In the genomic region with DNA sequence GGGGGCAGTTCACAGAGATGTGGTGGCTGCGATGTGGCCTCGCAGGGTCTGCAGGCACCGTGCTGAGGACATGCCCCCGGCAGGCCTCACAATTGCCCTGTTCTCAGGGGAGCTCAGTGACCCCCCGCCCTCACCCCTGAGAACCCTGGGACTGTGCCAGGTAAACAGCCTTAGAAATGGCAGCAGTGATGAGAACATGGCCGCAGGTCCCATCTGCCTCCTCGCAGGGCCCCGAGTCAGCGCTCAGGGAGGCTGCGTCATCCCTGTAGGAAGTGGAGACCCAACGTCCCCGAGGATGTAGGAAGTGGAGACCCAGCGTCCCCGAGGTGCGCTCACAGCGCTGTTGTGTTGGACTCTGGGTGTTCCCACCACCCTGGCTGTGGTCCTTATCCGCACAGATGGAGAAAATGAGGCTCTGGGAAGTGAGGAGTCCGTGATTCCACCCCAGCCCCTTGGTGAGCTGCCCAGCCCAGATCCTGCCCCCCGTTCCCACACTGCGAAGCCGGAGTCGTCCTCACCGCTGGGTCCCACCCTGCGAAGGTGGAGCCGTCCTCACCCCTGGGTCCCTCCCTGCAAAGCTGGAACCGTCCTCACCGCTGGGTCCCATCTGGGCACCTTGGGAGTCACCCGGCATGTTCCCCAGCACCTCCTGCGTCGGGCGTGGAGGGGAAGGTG, we compare ENCODE assay signal across 21 cellular contexts.
"Had no signal": no experiment of that assay in that cellular context is flagged by ENCODE, and none has a peak within 500 bp of the region (broad histone marks: within the 10 kb centered on the region; RNA-seq: fewer than 3 reads in every experiment).

No MANE protein-coding gene starts in this region.

- ATAC-seq: activated CD4-positive, alpha-beta T cell treated with anti-CD3 and anti-CD28 coated beads for 36 hours; effector memory CD8-positive, alpha-beta T cell had no signal

- H3K27me3 ChIP-seq: neutrophil, right atrium auricular region had no signal

- H3K4me1 Mint-ChIP-seq: activated CD4-positive, alpha-beta T cell treated with anti-CD3 and anti-CD28 coated beads for 36 hours; brain; central memory CD8-positive, alpha-beta T cell; naive B cell had no signal

- DNase-seq: activated CD4-positive, alpha-beta memory T cell treated with anti-CD3 and anti-CD28 coated beads for 36 hours; activated CD4-positive, alpha-beta T cell treated with anti-CD3 and anti-CD28 coated beads for 36 hours; activated T-cell treated with anti-CD3 and anti-CD28 coated beads, Interleukin-2, amount 50 U/mL, for 24 hours; amniotic stem cell; dermis blood vessel endothelial cell; effector memory CD8-positive, alpha-beta T cell; foreskin melanocyte; naive B cell; small intestine; stimulated activated CD4-positive, alpha-beta T cell treated with anti-CD3 and anti-CD28 coated beads, Interleukin-4, amount 100 ng/mL, for 4 hours; stimulated activated CD8-positive, alpha-beta memory T cell treated with anti-CD3 and anti-CD28 coated beads, Interleukin-4, amount 100 ng/mL, for 48 hours had no signal

- H3K9me3 ChIP-seq: neutrophil, right atrium auricular region had no signal

- H3K36me3 ChIP-seq: neutrophil, right atrium auricular region had no signal

- H3K9me3 Mint-ChIP-seq: activated CD4-positive, alpha-beta memory T cell treated with anti-CD3 and anti-CD28 coated beads for 36 hours; activated T-cell treated with anti-CD3 and anti-CD28 coated beads, Interleukin-2, amount 50 U/mL, for 24 hours; central memory CD8-positive, alpha-beta T cell; effector memory CD8-positive, alpha-beta T cell; stimulated activated naive CD8-positive, alpha-beta T cell treated with anti-CD3 and anti-CD28 coated beads, Interleukin-15, Interleukin-2, amounts not matched to agents 100 ng/mL and 50 ng/mL, for 24 hours had no signal

- H3K27me3 Mint-ChIP-seq: activated CD4-positive, alpha-beta memory T cell treated with anti-CD3 and anti-CD28 coated beads for 36 hours; activated CD4-positive, alpha-beta T cell treated with anti-CD3 and anti-CD28 coated beads for 36 hours; activated naive CD8-positive, alpha-beta T cell; activated T-cell treated with anti-CD3 and anti-CD28 coated beads, Interleukin-2, amount 50 U/mL, for 24 hours; central memory CD8-positive, alpha-beta T cell; effector memory CD8-positive, alpha-beta T cell; naive B cell; progenitor cell of endocrine pancreas; stimulated activated naive CD8-positive, alpha-beta T cell treated with anti-CD3 and anti-CD28 coated beads, Interleukin-15, Interleukin-2, amounts not matched to agents 100 ng/mL and 50 ng/mL, for 24 hours had no signal

- H3K4me3 ChIP-seq: lung, right atrium auricular region, SK-N-MC had no signal

- H3K4me1 ChIP-seq: right atrium auricular region had no signal

- H3K36me3 Mint-ChIP-seq: activated CD4-positive, alpha-beta memory T cell treated with anti-CD3 and anti-CD28 coated beads for 36 hours; activated naive CD8-positive, alpha-beta T cell; naive B cell had no signal

- H3K27ac Mint-ChIP-seq: activated CD4-positive, alpha-beta memory T cell treated with anti-CD3 and anti-CD28 coated beads for 36 hours; activated CD4-positive, alpha-beta T cell treated with anti-CD3 and anti-CD28 coated beads for 36 hours; activated naive CD8-positive, alpha-beta T cell; activated T-cell treated with anti-CD3 and anti-CD28 coated beads, Interleukin-2, amount 50 U/mL, for 24 hours; brain; effector memory CD8-positive, alpha-beta T cell; naive B cell; progenitor cell of endocrine pancreas; stimulated activated naive CD8-positive, alpha-beta T cell treated with anti-CD3 and anti-CD28 coated beads, Interleukin-15, Interleukin-2, amounts not matched to agents 100 ng/mL and 50 ng/mL, for 24 hours had no signal

- H3K27ac ChIP-seq: epithelial cell of prostate, neutrophil, right atrium auricular region, SK-N-MC had no signal

- H3K4me3 Mint-ChIP-seq: activated CD4-positive, alpha-beta memory T cell treated with anti-CD3 and anti-CD28 coated beads for 36 hours; activated CD4-positive, alpha-beta T cell treated with anti-CD3 and anti-CD28 coated beads for 36 hours; activated naive CD8-positive, alpha-beta T cell; activated T-cell treated with anti-CD3 and anti-CD28 coated beads, Interleukin-2, amount 50 U/mL, for 24 hours; brain; central memory CD8-positive, alpha-beta T cell; effector memory CD8-positive, alpha-beta T cell; naive B cell; stimulated activated naive CD8-positive, alpha-beta T cell treated with anti-CD3 and anti-CD28 coated beads, Interleukin-15, Interleukin-2, amounts not matched to agents 100 ng/mL and 50 ng/mL, for 24 hours had no signal
